8 cellular contexts compared by ENCODE assay signal in the genomic region with DNA sequence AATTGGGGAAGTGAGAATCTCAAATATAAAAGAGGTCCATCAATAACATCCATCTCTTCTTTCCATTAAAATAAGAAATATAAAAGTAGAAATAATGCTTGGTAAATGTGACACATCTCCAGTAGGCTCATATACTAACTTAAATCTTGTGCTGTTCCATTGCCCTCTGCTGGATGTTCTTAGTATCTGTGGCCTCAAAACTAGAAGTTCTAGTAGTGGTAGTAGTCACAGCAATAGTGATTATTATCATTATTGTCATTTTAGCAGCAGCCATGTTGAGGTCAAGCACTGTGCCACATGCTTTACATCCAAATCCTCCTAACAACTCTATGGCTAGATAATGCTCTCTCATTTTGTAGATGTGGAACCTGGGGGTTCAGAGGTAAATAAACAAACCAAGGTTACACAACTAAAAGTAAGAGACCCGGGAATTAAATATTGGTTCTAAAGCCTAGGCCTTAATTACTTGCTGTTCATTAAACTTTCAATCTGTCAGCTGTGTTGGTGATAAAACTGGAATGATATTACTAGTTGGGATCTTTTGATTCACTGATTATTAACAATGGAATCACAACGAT. TPM values are rescaled to one million over a fixed set of nuclear protein-coding genes. Genes with fewer than 3 reads are reported as not detected.
A peak's percentile ranks its signal among the peaks of the same experiment; 100 is the strongest.
DNase-seq lines count a peak whose midpoint lies in the region; ATAC-seq and TF ChIP-seq lines count a peak whose summit lies in the region.

No MANE protein-coding gene starts in this region.

- H4K8ac ChIP-seq in trophoblast cell (ENCODE audit: low read depth, low read length), result no peak overlapping the region

- no peak overlapping the region for H2AFZ ChIP-seq in trophoblast cell (ENCODE audit: insufficient read depth, low read length, poor library complexity)

- no peak overlapping the region for H3K18ac ChIP-seq in trophoblast cell (ENCODE audit: low read length)

- peak; percentile 97 for ATAC-seq in CD4-positive, alpha-beta T cell (ENCODE audit: poor library complexity)
- ATAC-seq in GM18520 (IDR thresholded peaks at IDR 0.05; ENCODE audit: unreplicated experiment) (peak; percentile 33), HG03439 (IDR thresholded peaks at IDR 0.05; ENCODE audit: unreplicated experiment) (peak; percentile 55)
- peak; percentile 80 for ATAC-seq in activated CD8-positive, alpha-beta T cell treated with anti-CD3 and anti-CD28 coated beads, Interleukin-2, amount 10 ng/mL, durations not matched to agents 7 days and 5 days

- H3K36me3 Mint-ChIP-seq in CD4-positive, alpha-beta T cell (ENCODE audit: low read depth), result peaks cover 5% of the 10 kb centered on the region
- peaks cover 6% of the 10 kb centered on the region for H3K36me3 Mint-ChIP-seq in activated CD8-positive, alpha-beta T cell treated with anti-CD3 and anti-CD28 coated beads, Interleukin-2, amount 10 ng/mL, durations not matched to agents 7 days and 5 days (ENCODE audit: low read depth)

- no peak overlapping the region for H3K4me2 ChIP-seq in trophoblast cell (ENCODE audit: low read length)

- no peaks in the 10 kb centered on the region for H3K4me1 ChIP-seq in trophoblast cell (ENCODE audit: control insufficient read depth in 1 of 2, insufficient read depth in 2 of 2, low read length in 2 of 2)

- no peak overlapping the region for H3K9ac ChIP-seq in trophoblast cell (ENCODE audit: low read length)

- H3K9me3 ChIP-seq in CD4-positive, alpha-beta T cell (ENCODE audit: control insufficient read depth, low read length), result no peaks in the 10 kb centered on the region
- no peaks in the 10 kb centered on the region for H3K9me3 ChIP-seq in trophoblast cell (ENCODE audit: insufficient read depth, low read depth, low read length)

- intact Hi-C loops in CD4-positive, alpha-beta T cell (cut with DNase I, micrococcal nuclease), result loop anchor here (1.0 to 2.0 kb wide), 7 partner anchors 21 to 408 kb away; partner anchors contain the start of genes BTLA (in 1 of the 2) and SLC9C1 (in 1 of the 2)

- no peak overlapping the region for H2BK5ac ChIP-seq in trophoblast cell (ENCODE audit: low read depth, low read length, poor library complexity)

- no peak overlapping the region for H3K4me3 Mint-ChIP-seq in CD4-positive, alpha-beta T cell
- H3K4me3 Mint-ChIP-seq in activated CD8-positive, alpha-beta T cell treated with anti-CD3 and anti-CD28 coated beads, Interleukin-2, amount 10 ng/mL, durations not matched to agents 7 days and 5 days, result no peak overlapping the region

- no CpG with 5 or more reads among the region's 2 CpGs for WGBS in trophoblast cell (ENCODE audit: extremely low coverage, insufficient coverage, insufficient read length)

- H3K14ac ChIP-seq in trophoblast cell (ENCODE audit: low read length), result no peak overlapping the region

- TF ChIP-seq CTCF in CD4-positive, alpha-beta T cell (IDR thresholded peaks at IDR 0.05), result peak; percentile 74

- peak in 1 of 10 experiments; percentile 26 for DNase-seq in CD4-positive, alpha-beta T cell
- DNase-seq in NCI-H345 treated with DMSO at 0.1 percent for 48 hours (lab: John Stamatoyannopoulos, UW; ENCODE audit: unreplicated experiment) (peak; percentile 22), germinal center (ENCODE audit: low spot score) (peak; percentile 60), trophoblast cell (peak; percentile 61 to 84), GOT3 (lab: John Stamatoyannopoulos, UW) (no peak)
- peak; percentile 68 for DNase-seq in activated CD8-positive, alpha-beta T cell treated with anti-CD3 and anti-CD28 coated beads, Interleukin-2, amount 10 ng/mL, durations not matched to agents 7 days and 5 days

- H2BK12ac ChIP-seq in trophoblast cell (ENCODE audit: low read length), result no peak overlapping the region

- no peaks in the 10 kb centered on the region for H3K27me3 Mint-ChIP-seq in CD4-positive, alpha-beta T cell
- no peaks in the 10 kb centered on the region for H3K27me3 Mint-ChIP-seq in activated CD8-positive, alpha-beta T cell treated with anti-CD3 and anti-CD28 coated beads, Interleukin-2, amount 10 ng/mL, durations not matched to agents 7 days and 5 days (ENCODE audit: low read depth)

- H3K4ac ChIP-seq in trophoblast cell (ENCODE audit: low read depth, low read length), result no peak overlapping the region

- no peak overlapping the region for H2BK120ac ChIP-seq in trophoblast cell (ENCODE audit: insufficient read depth, low read length, poor library complexity)

- peaks cover 20% of the 10 kb centered on the region for H3K4me1 Mint-ChIP-seq in CD4-positive, alpha-beta T cell (ENCODE audit: low read depth)
- H3K4me1 Mint-ChIP-seq in activated CD8-positive, alpha-beta T cell treated with anti-CD3 and anti-CD28 coated beads, Interleukin-2, amount 10 ng/mL, durations not matched to agents 7 days and 5 days (ENCODE audit: low read depth), result peaks cover 18% of the 10 kb centered on the region

- H3K36me3 ChIP-seq in trophoblast cell (ENCODE audit: control insufficient read depth in 1 of 2, insufficient read depth in 2 of 2, low read length in 2 of 2), result no peaks in the 10 kb centered on the region

- no peak overlapping the region for H3K23ac ChIP-seq in trophoblast cell (ENCODE audit: low read length)

- no peak overlapping the region for H3K4me3 ChIP-seq in trophoblast cell (ENCODE audit: low read depth, low read length)

- H2AK5ac ChIP-seq in trophoblast cell (ENCODE audit: low read length), result no peak overlapping the region

- CTCF ChIA-PET in CD4-positive, alpha-beta T cell (lab: Charles Lee), result interaction anchor here (1.0 to 2.2 kb wide), 3 partner anchors 226 to 408 kb away, joined by 3 to 8 read pairs (median 6); no protein-coding TSS in a partner anchor
- CTCF ChIA-PET in activated CD8-positive, alpha-beta T cell treated with anti-CD3 and anti-CD28 coated beads, Interleukin-2, amount 10 ng/mL, durations not matched to agents 7 days and 5 days (lab: Charles Lee), result interaction anchor here (0.5 to 2.4 kb wide), 22 partner anchors 12 to 476 kb away, joined by 3 to 30 read pairs (median 6); partner anchors contain the start of genes CD200, GCSAM and SLC9C1

- no peaks in the 10 kb centered on the region for H3K27me3 ChIP-seq in CD4-positive, alpha-beta T cell (ENCODE audit: control insufficient read depth, insufficient read depth, low read length)
- H3K27me3 ChIP-seq in trophoblast cell (ENCODE audit: insufficient read depth, low read length), result no peaks in the 10 kb centered on the region

- no peak overlapping the region for H3K27ac ChIP-seq in CD4-positive, alpha-beta T cell (ENCODE audit: low read depth, low read length)
- H3K27ac ChIP-seq in trophoblast cell (ENCODE audit: low read depth, low read length), result no peak overlapping the region

- H4K12ac ChIP-seq in trophoblast cell (ENCODE audit: low read depth, low read length), result no peak overlapping the region

- no peaks in the 10 kb centered on the region for H3K79me1 ChIP-seq in trophoblast cell (ENCODE audit: low read length)

- no peak overlapping the region for H4K91ac ChIP-seq in trophoblast cell (ENCODE audit: low read depth, low read length)

- H3K27ac Mint-ChIP-seq in CD4-positive, alpha-beta T cell, result no peak overlapping the region
- no peak overlapping the region for H3K27ac Mint-ChIP-seq in activated CD8-positive, alpha-beta T cell treated with anti-CD3 and anti-CD28 coated beads, Interleukin-2, amount 10 ng/mL, durations not matched to agents 7 days and 5 days

- H3K9me3 Mint-ChIP-seq in CD4-positive, alpha-beta T cell, result no peaks in the 10 kb centered on the region
- H3K9me3 Mint-ChIP-seq in activated CD8-positive, alpha-beta T cell treated with anti-CD3 and anti-CD28 coated beads, Interleukin-2, amount 10 ng/mL, durations not matched to agents 7 days and 5 days (ENCODE audit: insufficient read depth), result no peaks in the 10 kb centered on the region

- POLR2A ChIA-PET in CD4-positive, alpha-beta T cell (lab: Charles Lee), result interaction anchor here (0.9 to 1.0 kb wide), 2 partner anchors 55 to 225 kb away, joined by 3 read pairs; partner anchors contain the start of gene SLC9C1
- POLR2A ChIA-PET in activated CD8-positive, alpha-beta T cell treated with anti-CD3 and anti-CD28 coated beads, Interleukin-2, amount 10 ng/mL, durations not matched to agents 7 days and 5 days (lab: Charles Lee), result no interaction called here

- H3K79me2 ChIP-seq in trophoblast cell (ENCODE audit: control insufficient read depth, insufficient read depth, low read length, poor library complexity), result no peaks in the 10 kb centered on the region

RNA-seq across cellular contexts. Expression of gene BTLA, which starts 20.2 kb away (rescaled TPM):
- 1 to 10 TPM; 8.5 to 9.6 TPM for total RNA-seq in CD4-positive, alpha-beta T cell
- total RNA-seq in activated CD8-positive, alpha-beta T cell treated with anti-CD3 and anti-CD28 coated beads, Interleukin-2, amount 10 ng/mL, durations not matched to agents 7 days and 5 days, result 10 to 100 TPM; 22.3 to 26.0 TPM
- 0.11 and 0.12 TPM in 2 replicates for polyA plus RNA-seq in trophoblast cell (2013)

RNA-seq across cellular contexts. Expression of gene ATG3, which starts 42.2 kb away (rescaled TPM):
- total RNA-seq in CD4-positive, alpha-beta T cell, result 10 to 100 TPM; 43.3 to 43.8 TPM
- total RNA-seq in activated CD8-positive, alpha-beta T cell treated with anti-CD3 and anti-CD28 coated beads, Interleukin-2, amount 10 ng/mL, durations not matched to agents 7 days and 5 days, result 10 to 100 TPM; 74.6 to 76.2 TPM
- polyA plus RNA-seq in trophoblast cell (2013), result 40.4 and 41.2 TPM in 2 replicates

RNA-seq across cellular contexts. Expression of gene SLC35A5, which starts 42.3 kb away (rescaled TPM):
- total RNA-seq in CD4-positive, alpha-beta T cell, result 1 to 10 TPM; 4.6 to 7.3 TPM
- total RNA-seq in activated CD8-positive, alpha-beta T cell treated with anti-CD3 and anti-CD28 coated beads, Interleukin-2, amount 10 ng/mL, durations not matched to agents 7 days and 5 days, result 10 to 100 TPM; 20.5 to 21.0 TPM
- 19.8 and 20.6 TPM in 2 replicates for polyA plus RNA-seq in trophoblast cell (2013)

Comparison
In these comparisons a context has a peak if more than half of its experiments do, and no peak if none do; other contexts are left out.
1. ATAC-seq: peak in every context shown above with its lines; median percentile 97 in CD4-positive, alpha-beta T cell; 80 in activated CD8-positive, alpha-beta T cell treated with anti-CD3 and anti-CD28 coated beads, Interleukin-2, amount 10 ng/mL, durations not matched to agents 7 days and 5 days; 55 in HG03439; 33 in GM18520.